32 cellular contexts compared by ENCODE assay signal in genomic region chr5:113132579-113132978, GRCh38.
"Had no signal": no experiment of that assay in that cellular context is flagged by ENCODE, and none has a peak within 500 bp of the region (broad histone marks: within the 10 kb centered on the region; RNA-seq: fewer than 3 reads in every experiment).

No MANE protein-coding gene starts in this region.

- H3K4me3 ChIP-seq: Peyer's patch had no signal

- H3K27me3 ChIP-seq: Peyer's patch had no signal

- H3K27ac ChIP-seq: Peyer's patch, VCaP had no signal

- ATAC-seq: activated naive CD8-positive, alpha-beta T cell treated with anti-CD3 and anti-CD28 coated beads, Interleukin-2, amount 50 U/mL, for 24 hours; PC-3 had no signal

- DNase-seq: activated B cell treated with CpG ODN at 0.5 μM for 24 hours; activated CD4-positive, alpha-beta memory T cell treated with anti-CD3 and anti-CD28 coated beads for 36 hours; activated CD4-positive, alpha-beta T cell treated with anti-CD3 and anti-CD28 coated beads for 4 hours; activated CD4-positive, alpha-beta T cell treated with anti-CD3 and anti-CD28 coated beads, Interleukin-2, amount 50 U/mL, for 1 hour; activated CD4-positive, CD25-positive, alpha-beta regulatory T cell treated with anti-CD3 and anti-CD28 coated beads, Interleukin-2, amount 50 U/mL, for 72 hours; activated CD8-positive, alpha-beta memory T cell treated with anti-CD3 and anti-CD28 coated beads, Interleukin-2, amount 50 U/mL, for 4 hours; activated effector memory CD4-positive, alpha-beta T cell treated with Interleukin-2 at 50 U/mL for 16 hours; activated naive CD4-positive, alpha-beta T cell treated with anti-CD3 and anti-CD28 coated beads, Interleukin-2, amount 10 ng/mL, durations not matched to agents 7 days and 5 days; activated naive CD8-positive, alpha-beta T cell treated with anti-CD3 and anti-CD28 coated beads, Interleukin-2, amount 50 U/mL, for 24 hours; activated T-cell treated with anti-CD3 and anti-CD28 coated beads for 4 hours; activated T-cell treated with anti-CD3 and anti-CD28 coated beads, Interleukin-2, amount 50 U/mL, for 48 hours; anterior cingulate cortex; Karpas-422; KBM-7; NCI-H1105; NCI-H1417 treated with DMSO at 0.1 percent for 48 hours; NCI-H1694 treated with DMSO at 0.1 percent for 48 hours; NCI-H2029; NCI-H2107; NCI-H2171; NCI-H510A; NCI-H526; NCI-H748 treated with DMSO at 0.1 percent for 48 hours; NK-92 treated with Interleukin-12 subunit alpha and Interleukin-12 subunit beta, amount 100 ng/mL, for 24 hours; PC-3; Peyer's patch; RPMI8226; SW 1271; T-helper 1 cell; T-helper 2 cell; T-helper 9 cell had no signal

- H3K4me1 ChIP-seq: Peyer's patch had no signal

- H3K9me3 ChIP-seq: Peyer's patch had no signal

- H3K36me3 ChIP-seq: Peyer's patch had no signal
